Comparison of ENCODE assay signal across 16 cellular contexts in the genomic region with DNA sequence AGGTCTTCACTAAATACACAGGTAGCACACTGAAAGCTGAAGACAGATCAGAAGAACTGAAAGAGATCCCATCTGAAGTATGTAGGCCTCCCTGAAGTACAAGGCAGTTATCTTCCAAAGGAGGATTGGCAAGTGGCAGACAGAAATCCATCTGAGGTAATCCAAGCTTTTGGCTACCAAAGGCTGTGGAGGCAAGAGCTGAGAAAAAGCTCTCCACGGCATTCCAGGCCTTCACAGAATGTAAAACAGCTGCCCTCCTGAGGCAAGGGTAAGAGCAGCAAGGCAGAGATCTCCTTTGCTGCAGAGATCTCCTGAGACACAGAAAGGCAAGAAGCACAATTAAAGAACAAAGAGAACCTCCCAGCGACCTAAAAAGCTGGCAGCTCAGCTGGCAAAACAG.
"Had no signal": no experiment of that assay in that cellular context is flagged by ENCODE, and none has a peak within 500 bp of the region (broad histone marks: within the 10 kb centered on the region; RNA-seq: fewer than 3 reads in every experiment).

No MANE protein-coding gene starts in this region.

- DNase-seq: activated CD4-positive, alpha-beta T cell treated with anti-CD3 and anti-CD28 coated beads for 4 hours; activated CD8-positive, alpha-beta memory T cell treated with anti-CD3 and anti-CD28 coated beads, Interleukin-2, amount 50 U/mL, for 48 hours; activated CD8-positive, alpha-beta T cell treated with anti-CD3 and anti-CD28 coated beads, Interleukin-2, amount 10 ng/mL, durations not matched to agents 7 days and 5 days; activated naive CD4-positive, alpha-beta T cell treated with anti-CD3 and anti-CD28 coated beads for 36 hours; colonic mucosa; gastrocnemius medialis; heart right ventricle; left lung; pancreas; stimulated activated CD4-positive, alpha-beta T cell treated with anti-CD3 and anti-CD28 coated beads, Interleukin-2, amount 100 ng/mL, for 24 hours; T-cell; T1000; upper lobe of right lung had no signal

- H3K4me3 ChIP-seq: colonic mucosa, gastrocnemius medialis, heart right ventricle, left lung, pancreas, right atrium auricular region, upper lobe of right lung had no signal

- ATAC-seq: activated CD8-positive, alpha-beta T cell treated with anti-CD3 and anti-CD28 coated beads, Interleukin-2, amount 10 ng/mL, durations not matched to agents 7 days and 5 days; heart right ventricle; left lung; pancreas; T-cell; upper lobe of right lung had no signal

- H3K27me3 Mint-ChIP-seq: stimulated activated naive CD8-positive, alpha-beta T cell treated with anti-CD3 and anti-CD28 coated beads, Interleukin-15, Interleukin-2, amounts not matched to agents 100 ng/mL and 50 ng/mL, for 24 hours; T-cell had no signal

- H3K4me1 ChIP-seq: colonic mucosa, pancreas, right atrium auricular region, upper lobe of right lung had no signal

- H3K9me3 Mint-ChIP-seq: activated naive CD4-positive, alpha-beta T cell treated with anti-CD3 and anti-CD28 coated beads for 36 hours; stimulated activated naive CD8-positive, alpha-beta T cell treated with anti-CD3 and anti-CD28 coated beads, Interleukin-15, Interleukin-2, amounts not matched to agents 100 ng/mL and 50 ng/mL, for 24 hours; T-cell had no signal

- H3K36me3 ChIP-seq: colonic mucosa, pancreas had no signal

- H3K4me3 Mint-ChIP-seq: activated CD8-positive, alpha-beta T cell treated with anti-CD3 and anti-CD28 coated beads, Interleukin-2, amount 10 ng/mL, durations not matched to agents 7 days and 5 days; activated naive CD4-positive, alpha-beta T cell treated with anti-CD3 and anti-CD28 coated beads for 36 hours; stimulated activated naive CD8-positive, alpha-beta T cell treated with anti-CD3 and anti-CD28 coated beads, Interleukin-15, Interleukin-2, amounts not matched to agents 100 ng/mL and 50 ng/mL, for 24 hours; T-cell had no signal

- H3K9me3 ChIP-seq: colonic mucosa, gastrocnemius medialis, heart right ventricle, left lung, pancreas, right atrium auricular region, upper lobe of right lung had no signal

- H3K27ac Mint-ChIP-seq: activated naive CD4-positive, alpha-beta T cell treated with anti-CD3 and anti-CD28 coated beads for 36 hours; stimulated activated naive CD8-positive, alpha-beta T cell treated with anti-CD3 and anti-CD28 coated beads, Interleukin-15, Interleukin-2, amounts not matched to agents 100 ng/mL and 50 ng/mL, for 24 hours; T-cell had no signal

- H3K27me3 ChIP-seq: colonic mucosa, gastrocnemius medialis, heart right ventricle, left lung, pancreas, right atrium auricular region, upper lobe of right lung had no signal

- H3K27ac ChIP-seq: colonic mucosa, gastrocnemius medialis, heart right ventricle, left lung, pancreas, right atrium auricular region, upper lobe of right lung, VCaP had no signal
